ENCODE assay signal across 29 cellular contexts in genomic region chr4:16710198-16710597, GRCh38.
"Had no signal": no experiment of that assay in that cellular context is flagged by ENCODE, and none has a peak within 500 bp of the region (broad histone marks: within the 10 kb centered on the region; RNA-seq: fewer than 3 reads in every experiment).

No MANE protein-coding gene starts in this region.

- DNase-seq: colonic mucosa; cortex of kidney; dermis blood vessel endothelial cell; dorsolateral prefrontal cortex; effector CD4-positive, alpha-beta T cell; effector CD8-positive, alpha-beta T cell; effector memory CD4-positive, alpha-beta T cell; effector memory CD8-positive, alpha-beta T cell; endodermal cell; erythroblast; esophagus squamous epithelium; foreskin fibroblast; foreskin keratinocyte; foreskin melanocyte; gastrocnemius medialis; glutamatergic neuron; head of caudate nucleus; heart left ventricle; heart right ventricle had no signal

- H3K27me3 Mint-ChIP-seq: dendritic cell treated with granulocyte-macrophage colony-stimulating factor and Interleukin-4, amounts not matched to agents 40 ng/mL and 50 ng/mL, for 4 days had no signal

- H3K4me1 ChIP-seq: colonic mucosa, esophagus squamous epithelium, foreskin keratinocyte, gastrocnemius medialis, gastroesophageal sphincter had no signal

- H3K4me3 ChIP-seq: colonic mucosa, coronary artery, dorsolateral prefrontal cortex, esophagus muscularis mucosa, esophagus squamous epithelium, gastrocnemius medialis, gastroesophageal sphincter, heart left ventricle, heart right ventricle had no signal

- H3K27ac ChIP-seq: colonic mucosa, coronary artery, dorsolateral prefrontal cortex, epithelial cell of prostate, esophagus muscularis mucosa, esophagus squamous epithelium, foreskin keratinocyte, gastrocnemius medialis, gastroesophageal sphincter, heart left ventricle, heart right ventricle had no signal

- FAIRE-seq: colon, endometrium, endothelial cell of umbilical vein, frontal cortex had no signal

- ATAC-seq: effector memory CD8-positive, alpha-beta T cell; esophagus mucosa; foreskin keratinocyte; gastrocnemius medialis; gastroesophageal sphincter; heart left ventricle; heart right ventricle had no signal

- H3K4me3 Mint-ChIP-seq: dendritic cell treated with granulocyte-macrophage colony-stimulating factor and Interleukin-4, amounts not matched to agents 40 ng/mL and 50 ng/mL, for 4 days; effector memory CD8-positive, alpha-beta T cell; endodermal cell had no signal

- H3K9me3 Mint-ChIP-seq: dendritic cell treated with granulocyte-macrophage colony-stimulating factor and Interleukin-4, amounts not matched to agents 40 ng/mL and 50 ng/mL, for 4 days had no signal

- H3K27me3 ChIP-seq: colonic mucosa, dorsolateral prefrontal cortex, esophagus muscularis mucosa, esophagus squamous epithelium, foreskin keratinocyte, gastrocnemius medialis, gastroesophageal sphincter, heart left ventricle, heart right ventricle had no signal

- H3K36me3 ChIP-seq: colonic mucosa, esophagus muscularis mucosa, esophagus squamous epithelium, gastrocnemius medialis, gastroesophageal sphincter, heart left ventricle, heart right ventricle had no signal

- H3K27ac Mint-ChIP-seq: dendritic cell treated with granulocyte-macrophage colony-stimulating factor and Interleukin-4, amounts not matched to agents 40 ng/mL and 50 ng/mL, for 4 days; effector memory CD8-positive, alpha-beta T cell; endodermal cell had no signal

- H3K9me3 ChIP-seq: colonic mucosa, esophagus muscularis mucosa, esophagus squamous epithelium, gastrocnemius medialis, gastroesophageal sphincter, heart left ventricle, heart right ventricle had no signal
